Comparison of ENCODE assay signal across 13 cellular contexts in genomic region chr4:69053309-69053868, GRCh38. TPM values are rescaled to one million over a fixed set of nuclear protein-coding genes. Genes with fewer than 3 reads are reported as not detected.
"Had no signal": no experiment of that assay in that cellular context is flagged by ENCODE, and none has a peak within 500 bp of the region (broad histone marks: within the 10 kb centered on the region; RNA-seq: fewer than 3 reads in every experiment).

No MANE protein-coding gene starts in this region.

RNA-seq across cellular contexts. Expression of gene UGT2B7, which starts 42.9 kb away (rescaled TPM):
- total RNA-seq: cerebellum; endodermal cell; esophagus squamous epithelium; heart right ventricle; left ventricle myocardium superior; lower lobe of right lung; mesothelial cell of epicardium; natural killer cell treated with Interleukin-12 subunit alpha and Interleukin-12 subunit beta and Interleukin-15 and Interleukin-18, amount 100 ng/mL, for 72 hours; occipital lobe; posterior vena cava; thoracic aorta; tibial nerve had no signal
- polyA plus RNA-seq: heart right ventricle, immature natural killer cell had no signal
